ENCODE assay signal across 8 cellular contexts in the genomic region with DNA sequence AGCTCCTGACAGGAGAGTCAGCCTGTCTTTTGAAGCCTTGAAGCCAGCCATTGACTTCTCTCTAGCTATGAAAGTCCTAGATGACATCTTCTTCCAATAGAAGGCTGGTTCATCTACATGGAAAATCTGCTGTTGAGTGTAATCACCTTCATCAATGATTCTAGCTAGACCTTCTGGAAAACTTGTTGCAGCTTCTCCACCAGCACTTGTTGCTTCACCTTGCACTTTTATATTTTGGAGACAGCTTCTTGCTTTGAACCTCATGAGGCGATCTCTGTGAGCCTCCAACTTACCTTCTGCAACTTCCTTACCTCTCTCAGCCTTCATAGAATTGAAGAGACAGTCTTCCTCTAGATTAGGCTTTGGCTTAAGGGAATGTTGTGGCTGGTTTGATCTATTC. TPM values are rescaled to one million over a fixed set of nuclear protein-coding genes. Genes with fewer than 3 reads are reported as not detected.
"Had no signal": no experiment of that assay in that cellular context is flagged by ENCODE, and none has a peak within 500 bp of the region (broad histone marks: within the 10 kb centered on the region; RNA-seq: fewer than 3 reads in every experiment).

No MANE protein-coding gene starts in this region.

- H3K27ac ChIP-seq: GM23248 had no signal

- H3K4me3 Mint-ChIP-seq: H9, HFFc6 had no signal

- H3K4me3 ChIP-seq: GM23248, HAP-1 had no signal

- H3K4me1 ChIP-seq: HAP-1 had no signal

- H2AFZ ChIP-seq: GM23248 had no signal

- ATAC-seq: HCT116 had no signal

- H3K9me3 Mint-ChIP-seq: H9, HFFc6 had no signal

- DNase-seq: GM23248, GOT3, H7, H9, HCEC 1CT, HFFc6 had no signal

- H3K36me3 ChIP-seq: HAP-1 had no signal

- H3K27ac Mint-ChIP-seq: H9, HFFc6 had no signal

- H3K9me3 ChIP-seq: HAP-1 had no signal

RNA-seq across cellular contexts. Expression of a gene that starts 58.3 kb away (rescaled TPM):
- total RNA-seq: GM23248 had no signal
- polyA plus RNA-seq: GM23248 had no signal
